9 cellular contexts compared by ENCODE assay signal in the genomic region with DNA sequence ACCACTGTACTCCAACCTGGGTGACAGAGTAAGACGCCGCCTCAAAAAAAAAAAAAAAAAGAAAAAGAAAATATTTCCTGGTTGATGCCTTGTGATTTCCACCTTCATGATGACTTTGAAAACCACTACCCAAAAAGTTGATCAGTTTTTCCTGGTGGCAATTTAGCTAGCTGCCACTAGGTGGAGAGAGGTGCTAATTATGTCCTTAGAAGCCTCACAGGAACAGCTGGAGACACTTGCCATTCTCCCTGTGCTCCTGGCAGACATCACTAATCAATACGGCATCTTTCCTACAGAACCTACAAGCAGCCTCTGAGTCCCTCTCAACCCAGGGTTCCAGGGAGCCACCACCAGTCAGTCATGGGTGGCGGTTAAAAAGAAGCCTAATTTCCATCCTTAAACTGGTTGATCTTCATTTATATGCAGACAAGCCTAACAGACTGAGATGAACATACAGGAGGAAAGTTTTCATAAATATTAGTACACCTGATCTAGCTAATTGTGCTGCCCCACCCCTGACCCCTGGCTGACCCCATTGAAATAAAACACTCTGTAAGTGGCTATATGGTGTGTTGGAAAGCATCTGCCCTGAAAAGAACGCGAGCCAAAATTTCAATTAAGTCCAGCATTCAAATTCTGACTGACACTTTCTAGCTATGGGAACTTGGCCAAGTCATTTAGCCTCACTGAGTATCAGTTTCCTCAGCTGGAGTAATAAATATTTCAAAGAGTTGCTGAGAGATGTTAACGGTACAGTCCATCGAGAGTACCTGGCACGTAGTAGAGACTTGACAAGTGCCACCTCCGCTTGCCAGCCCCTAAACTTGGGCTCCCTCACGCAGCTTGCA. TPM values are rescaled to one million over a fixed set of nuclear protein-coding genes. Genes with fewer than 3 reads are reported as not detected.
A peak's percentile ranks its signal among the peaks of the same experiment; 100 is the strongest.
DNase-seq lines count a peak whose midpoint lies in the region; ATAC-seq and TF ChIP-seq lines count a peak whose summit lies in the region.
"Had no signal": no experiment of that assay in that cellular context is flagged by ENCODE, and none has a peak within 500 bp of the region (broad histone marks: within the 10 kb centered on the region; RNA-seq: fewer than 3 reads in every experiment).

No MANE protein-coding gene starts in this region.

- H3K27ac Mint-ChIP-seq in activated CD4-positive, alpha-beta memory T cell treated with anti-CD3 and anti-CD28 coated beads for 36 hours, result no peak overlapping the region

- intact Hi-C loops in activated CD4-positive, alpha-beta memory T cell treated with anti-CD3 and anti-CD28 coated beads for 36 hours (cut with micrococcal nuclease), result loop anchor here (2.0 kb wide), 1 partner anchor 92 kb away; no protein-coding TSS in a partner anchor
- intact Hi-C loops in prostate gland (cut with DNase I), result loop anchor here (10.0 kb wide), 1 partner anchor 124 kb away; no protein-coding TSS in a partner anchor

- DNase-seq in CD1c-positive myeloid dendritic cell (ENCODE audit: extremely low spot score) (peak; percentile 67), NCI-H446 treated with DMSO at 0.1 percent for 48 hours (lab: John Stamatoyannopoulos, UW) (peak; percentile 95), fibroblast of mammary gland (ENCODE audit: low read depth) (peak; percentile 53), prostate gland (ENCODE audit: low spot score) (peak; percentile 30)
- peak; percentile 56 for DNase-seq in activated CD4-positive, alpha-beta memory T cell treated with anti-CD3 and anti-CD28 coated beads for 36 hours
- DNase-seq: right cardiac atrium had no signal

- H3K9me3 Mint-ChIP-seq in activated CD4-positive, alpha-beta memory T cell treated with anti-CD3 and anti-CD28 coated beads for 36 hours, result no peaks in the 10 kb centered on the region

- no peaks in the 10 kb centered on the region for H3K4me1 ChIP-seq in prostate gland (replicated peaks)

- ATAC-seq in GM19351 (IDR thresholded peaks at IDR 0.05; ENCODE audit: unreplicated experiment) (peak; percentile 50), GM19455 (IDR thresholded peaks at IDR 0.05; ENCODE audit: unreplicated experiment) (no peak), HG03342 (IDR thresholded peaks at IDR 0.05; ENCODE audit: unreplicated experiment) (no peak)

- no peak overlapping the region for H3K27ac ChIP-seq in prostate gland

- H3K27me3 Mint-ChIP-seq in activated CD4-positive, alpha-beta memory T cell treated with anti-CD3 and anti-CD28 coated beads for 36 hours, result peaks cover 1% of the 10 kb centered on the region

- H3K4me1 Mint-ChIP-seq in activated CD4-positive, alpha-beta memory T cell treated with anti-CD3 and anti-CD28 coated beads for 36 hours (ENCODE audit: low read depth), result peaks cover 17% of the 10 kb centered on the region

- no peaks in the 10 kb centered on the region for H3K9me3 ChIP-seq in prostate gland

- H3K4me3 ChIP-seq in fibroblast of mammary gland (ENCODE audit: control insufficient read depth, low read depth, low read length) (no peak overlapping the region), prostate gland (no peak overlapping the region)

- no peak for TF ChIP-seq POLR2A in prostate gland (IDR thresholded peaks at IDR 0.05)

- CTCF ChIA-PET in activated CD4-positive, alpha-beta memory T cell treated with anti-CD3 and anti-CD28 coated beads for 36 hours (lab: Charles Lee), result interaction anchor here (0.6 to 4.2 kb wide), 18 partner anchors 8 to 468 kb away, joined by 3 to 55 read pairs (median 6); partner anchors contain the start of genes OAS2 and OAS3

- no peaks in the 10 kb centered on the region for H3K36me3 ChIP-seq in prostate gland

- TF ChIP-seq CTCF in fibroblast of mammary gland (conservative IDR thresholded peaks at IDR 0.05; ENCODE audit: control insufficient read depth, insufficient read depth, low read depth, low read length) (peak; percentile 71), prostate gland (IDR thresholded peaks at IDR 0.05) (peak in 3 of 4 experiments; percentile 55 to 73 (median 69))

- H3K36me3 Mint-ChIP-seq in activated CD4-positive, alpha-beta memory T cell treated with anti-CD3 and anti-CD28 coated beads for 36 hours, result no peaks in the 10 kb centered on the region

- 66% methylated on average over 11 of the region's 11 CpGs for WGBS in prostate gland

- POLR2A ChIA-PET in activated CD4-positive, alpha-beta memory T cell treated with anti-CD3 and anti-CD28 coated beads for 36 hours (lab: Charles Lee), result interaction anchor here (0.7 kb wide), 1 partner anchor 79 kb away, joined by 3 read pairs; no protein-coding TSS in a partner anchor

- H3K27me3 ChIP-seq in prostate gland (replicated peaks; ENCODE audit: insufficient read depth), result no peaks in the 10 kb centered on the region

- no peak overlapping the region for H3K4me3 Mint-ChIP-seq in activated CD4-positive, alpha-beta memory T cell treated with anti-CD3 and anti-CD28 coated beads for 36 hours

RNA-seq across cellular contexts. Expression of gene OAS1, which starts 6.2 kb away (rescaled TPM):
- 10 to 100 TPM; 46.0 to 49.1 TPM for total RNA-seq in activated CD4-positive, alpha-beta memory T cell treated with anti-CD3 and anti-CD28 coated beads for 36 hours
- total RNA-seq in prostate gland, result 10 to 100 TPM in 1 of 2 donors, 1 to 10 TPM in 1; 8.2 to 14.2 TPM

RNA-seq across cellular contexts. Expression of gene OAS3, which starts 37.8 kb away (rescaled TPM):
- 10 to 100 TPM; 34.6 to 37.1 TPM for total RNA-seq in activated CD4-positive, alpha-beta memory T cell treated with anti-CD3 and anti-CD28 coated beads for 36 hours
- 10 to 100 TPM in 1 of 2 donors, 1 to 10 TPM in 1; 8.7 to 11.2 TPM for total RNA-seq in prostate gland

Comparison
In these comparisons a context has a peak if more than half of its experiments do, and no peak if none do; other contexts are left out.
1. DNase-seq: peak in every context shown above with its lines; median percentile 95 in NCI-H446 treated with DMSO at 0.1 percent for 48 hours; 67 in CD1c-positive myeloid dendritic cell; 56 in activated CD4-positive, alpha-beta memory T cell treated with anti-CD3 and anti-CD28 coated beads for 36 hours; 53 in fibroblast of mammary gland; 30 in prostate gland.